ENCODE assay signal across 12 cellular contexts in genomic region chr3:197525706-197526105, GRCh38. TPM values are rescaled to one million over a fixed set of nuclear protein-coding genes. Genes with fewer than 3 reads are reported as not detected.
DNase-seq lines count a peak whose midpoint lies in the region; ATAC-seq and TF ChIP-seq lines count a peak whose summit lies in the region.
"Had no signal": no experiment of that assay in that cellular context is flagged by ENCODE, and none has a peak within 500 bp of the region (broad histone marks: within the 10 kb centered on the region; RNA-seq: fewer than 3 reads in every experiment).

No MANE protein-coding gene starts in this region.

- DNase-seq in activated CD4-positive, alpha-beta T cell treated with anti-CD3 and anti-CD28 coated beads, Interleukin-2, amount 10 ng/mL, durations not matched to agents 7 days and 5 days = no peak
- DNase-seq in activated CD4-positive, alpha-beta T cell treated with anti-CD3 and anti-CD28 coated beads for 1 hour = no peak
- peak; percentile 53 for DNase-seq in PC-3
- DNase-seq in endodermal cell = peak; percentile 52
- DNase-seq in retinal pigment epithelial cell (ENCODE audit: low read depth) = no peak
- no peak for DNase-seq in naive thymus-derived CD4-positive, alpha-beta T cell
- no peak for DNase-seq in Ammon's horn (ENCODE audit: low spot score)
- DNase-seq: activated naive CD4-positive, alpha-beta T cell; AML-193; effector CD4-positive, alpha-beta T cell; uterus had no signal

- TF ChIP-seq CTCF in PC-3 (conservative IDR thresholded peaks at IDR 0.05; ENCODE audit: low read depth, low read length) = peak; percentile 76
- TF ChIP-seq CTCF in endodermal cell (conservative IDR thresholded peaks at IDR 0.05) = peak; percentile 40
- TF ChIP-seq CTCF in retinal pigment epithelial cell (conservative IDR thresholded peaks at IDR 0.05; ENCODE audit: low read depth, low read length) = peak; percentile 53
- no peak for TF ChIP-seq CTCF in gastroesophageal sphincter (IDR thresholded peaks at IDR 0.05)

- H3K4me1 ChIP-seq in PC-3 (ENCODE audit: insufficient read depth, low read length) = peaks cover 8% of the 10 kb centered on the region
- H3K4me1 ChIP-seq in endodermal cell (ENCODE audit: control insufficient read depth, insufficient read depth, low read length) = peaks cover 7% of the 10 kb centered on the region
- H3K4me1 ChIP-seq in naive thymus-derived CD4-positive, alpha-beta T cell (ENCODE audit: control insufficient read depth in 2 of 2, insufficient read depth in 2 of 2, low read length in 2 of 2) = no peaks in the 10 kb centered on the region
- H3K4me1 ChIP-seq in gastroesophageal sphincter = no peaks in the 10 kb centered on the region
- H3K4me1 ChIP-seq: uterus had no signal

- H3F3A ChIP-seq in PC-3 (ENCODE audit: low read length, unreplicated experiment) = no peaks in the 10 kb centered on the region

- H3K27me3 ChIP-seq in PC-3 (ENCODE audit: low read length) = no peaks in the 10 kb centered on the region
- peaks cover 11% of the 10 kb centered on the region for H3K27me3 ChIP-seq in endodermal cell (ENCODE audit: control insufficient read depth, insufficient read depth, low read length, poor library complexity, severe bottlenecking)
- no peaks in the 10 kb centered on the region for H3K27me3 ChIP-seq in naive thymus-derived CD4-positive, alpha-beta T cell (ENCODE audit: control insufficient read depth in 2 of 2, insufficient read depth in 2 of 2, low read length in 2 of 2)
- H3K27me3 ChIP-seq in gastroesophageal sphincter = no peaks in the 10 kb centered on the region
- H3K27me3 ChIP-seq: uterus had no signal

- H3K4me3 Mint-ChIP-seq in activated CD4-positive, alpha-beta T cell treated with anti-CD3 and anti-CD28 coated beads, Interleukin-2, amount 10 ng/mL, durations not matched to agents 7 days and 5 days = no peak overlapping the region
- no peak overlapping the region for H3K4me3 Mint-ChIP-seq in endodermal cell
- H3K4me3 Mint-ChIP-seq in naive thymus-derived CD4-positive, alpha-beta T cell = no peak overlapping the region

- H3K9me2 ChIP-seq in PC-3 (replicated peaks; ENCODE audit: low read length) = no peaks in the 10 kb centered on the region

- no peaks in the 10 kb centered on the region for H3K4me1 Mint-ChIP-seq in activated CD4-positive, alpha-beta T cell treated with anti-CD3 and anti-CD28 coated beads, Interleukin-2, amount 10 ng/mL, durations not matched to agents 7 days and 5 days
- H3K4me1 Mint-ChIP-seq in endodermal cell = peaks cover 33% of the 10 kb centered on the region
- peaks cover 0 to 11% (median 0%) of the 10 kb centered on the region in 7 donors for H3K4me1 Mint-ChIP-seq in naive thymus-derived CD4-positive, alpha-beta T cell

- H3K4me3 ChIP-seq in PC-3 (ENCODE audit: low read length) (no peak overlapping the region), endodermal cell (ENCODE audit: low read length) (no peak overlapping the region), retinal pigment epithelial cell (ENCODE audit: low read length) (no peak overlapping the region), gastroesophageal sphincter (no peak overlapping the region)
- no peak overlapping the region for H3K4me3 ChIP-seq in naive thymus-derived CD4-positive, alpha-beta T cell (ENCODE audit: low read length)
- H3K4me3 ChIP-seq: uterus had no signal

- no peaks in the 10 kb centered on the region for H4K20me1 ChIP-seq in PC-3 (ENCODE audit: low read length)

- H3K9ac ChIP-seq in PC-3 (ENCODE audit: low read length) (no peak overlapping the region), endodermal cell (ENCODE audit: extremely low read depth, low read length, poor library complexity, severe bottlenecking) (no peak overlapping the region)

- H3K27ac ChIP-seq in PC-3 (ENCODE audit: low read length) (no peak overlapping the region), endodermal cell (ENCODE audit: low read depth, low read length) (no peak overlapping the region), gastroesophageal sphincter (no peak overlapping the region)
- H3K27ac ChIP-seq in naive thymus-derived CD4-positive, alpha-beta T cell (ENCODE audit: low read depth, low read length) = no peak overlapping the region
- H3K27ac ChIP-seq: uterus had no signal

- H3K9me3 Mint-ChIP-seq in activated CD4-positive, alpha-beta T cell treated with anti-CD3 and anti-CD28 coated beads, Interleukin-2, amount 10 ng/mL, durations not matched to agents 7 days and 5 days = no peaks in the 10 kb centered on the region
- no peaks in the 10 kb centered on the region for H3K9me3 Mint-ChIP-seq in endodermal cell
- no peaks in the 10 kb centered on the region for H3K9me3 Mint-ChIP-seq in naive thymus-derived CD4-positive, alpha-beta T cell

- 90 to 92% methylated on average over 5 of the region's 5 CpGs for WGBS in endodermal cell (ENCODE audit: insufficient coverage in 1 of 2, insufficient read length in 1 of 2), 2 experiments
- WGBS in gastroesophageal sphincter (ENCODE audit: low coverage in 1 of 2), 2 donors = 87% methylated on average over 5 of the region's 5 CpGs; no CpG with 5 or more reads in 1 of the 2 donors

- H2AFZ ChIP-seq in PC-3 (ENCODE audit: low read length) = no peak overlapping the region

- peak overlapping the region; percentile 10 for H3K27ac Mint-ChIP-seq in activated CD4-positive, alpha-beta T cell treated with anti-CD3 and anti-CD28 coated beads, Interleukin-2, amount 10 ng/mL, durations not matched to agents 7 days and 5 days
- H3K27ac Mint-ChIP-seq in endodermal cell = no peak overlapping the region
- peak overlapping the region in 1 of 9 donors; percentile 66 for H3K27ac Mint-ChIP-seq in naive thymus-derived CD4-positive, alpha-beta T cell

- CTCF ChIA-PET in activated CD4-positive, alpha-beta T cell treated with anti-CD3 and anti-CD28 coated beads, Interleukin-2, amount 10 ng/mL, durations not matched to agents 7 days and 5 days (lab: Charles Lee) = interaction anchor here (0.8 to 1.4 kb wide), 3 partner anchors 12 to 74 kb away, joined by 3 read pairs; no protein-coding TSS in a partner anchor
- CTCF ChIA-PET in PC-3 (lab: Charles Lee) = no interaction called here
- CTCF ChIA-PET in naive thymus-derived CD4-positive, alpha-beta T cell (lab: Charles Lee) = interaction anchor here (0.6 kb wide), 1 partner anchor 99 kb away, joined by 4 read pairs; no protein-coding TSS in a partner anchor

- BruUV-seq in PC-3 (replicated peaks; lab: Mats Ljungman, UMichigan) = no TSS peak

- TF ChIP-seq EP300 in gastroesophageal sphincter (IDR thresholded peaks at IDR 0.05) = no peak

- H3K36me3 Mint-ChIP-seq in activated CD4-positive, alpha-beta T cell treated with anti-CD3 and anti-CD28 coated beads, Interleukin-2, amount 10 ng/mL, durations not matched to agents 7 days and 5 days (ENCODE audit: low read depth) = peaks cover 31% of the 10 kb centered on the region
- peaks cover 47% of the 10 kb centered on the region for H3K36me3 Mint-ChIP-seq in endodermal cell (ENCODE audit: low read depth)
- peaks cover 12 to 51% (median 27%) of the 10 kb centered on the region in 5 donors for H3K36me3 Mint-ChIP-seq in naive thymus-derived CD4-positive, alpha-beta T cell

- TF ChIP-seq POLR2A in gastroesophageal sphincter (IDR thresholded peaks at IDR 0.05) = no peak

- intact Hi-C loops in PC-3 (cut with micrococcal nuclease) = no loop called here
- intact Hi-C loops in naive thymus-derived CD4-positive, alpha-beta T cell (cut with micrococcal nuclease) = no loop called here

- H3K79me2 ChIP-seq in PC-3 (ENCODE audit: low read length) = no peaks in the 10 kb centered on the region

- ATAC-seq in PC-3 = peak; percentile 72
- no peak for ATAC-seq in naive thymus-derived CD4-positive, alpha-beta T cell
- ATAC-seq in gastroesophageal sphincter = no peak

- H3K36me3 ChIP-seq in PC-3 (ENCODE audit: low read depth, low read length) (0 out of 2 replicates have a peak, but pooled peaks cover 2% of the 10 kb centered on the region), endodermal cell (ENCODE audit: control insufficient read depth, insufficient read depth, low read length) (no peaks in the 10 kb centered on the region), gastroesophageal sphincter (peaks cover 0 to 75% of the 10 kb centered on the region in 2 donors)
- peaks cover 0 to 80% (median 4%) of the 10 kb centered on the region in 3 experiments for H3K36me3 ChIP-seq in naive thymus-derived CD4-positive, alpha-beta T cell (ENCODE audit: control insufficient read depth in 2 of 3, insufficient read depth in 3 of 3, low read length in 3 of 3)
- H3K36me3 ChIP-seq: uterus had no signal

- H3K4me2 ChIP-seq in PC-3 (ENCODE audit: low read length) = no peak overlapping the region

- H3K27me3 Mint-ChIP-seq in activated CD4-positive, alpha-beta T cell treated with anti-CD3 and anti-CD28 coated beads, Interleukin-2, amount 10 ng/mL, durations not matched to agents 7 days and 5 days = no peaks in the 10 kb centered on the region
- H3K27me3 Mint-ChIP-seq in endodermal cell (ENCODE audit: insufficient read depth) = peaks cover 3% of the 10 kb centered on the region
- no peaks in the 10 kb centered on the region for H3K27me3 Mint-ChIP-seq in naive thymus-derived CD4-positive, alpha-beta T cell

- POLR2A ChIA-PET in activated CD4-positive, alpha-beta T cell treated with anti-CD3 and anti-CD28 coated beads, Interleukin-2, amount 10 ng/mL, durations not matched to agents 7 days and 5 days (lab: Charles Lee) = no interaction called here
- POLR2A ChIA-PET in PC-3 (lab: Charles Lee; ENCODE audit: unreplicated experiment) = no interaction called here
- POLR2A ChIA-PET in naive thymus-derived CD4-positive, alpha-beta T cell (lab: Charles Lee) = no interaction called here

- H3K9me3 ChIP-seq in PC-3 (ENCODE audit: low read length) (no peaks in the 10 kb centered on the region), endodermal cell (ENCODE audit: control insufficient read depth, low read length) (no peaks in the 10 kb centered on the region), gastroesophageal sphincter (no peaks in the 10 kb centered on the region)
- no peaks in the 10 kb centered on the region for H3K9me3 ChIP-seq in naive thymus-derived CD4-positive, alpha-beta T cell (ENCODE audit: control insufficient read depth in 2 of 3, low read length in 3 of 3)
- H3K9me3 ChIP-seq: uterus had no signal

RNA-seq across cellular contexts. Expression of gene BDH1, which starts 30.1 kb away (rescaled TPM):
- 10 to 100 TPM; 53.6 to 58.7 TPM for total RNA-seq in activated CD4-positive, alpha-beta T cell treated with anti-CD3 and anti-CD28 coated beads, Interleukin-2, amount 10 ng/mL, durations not matched to agents 7 days and 5 days
- total RNA-seq in PC-3 (2014; rRNA removed) (10.6 and 14.1 TPM in 2 replicates), endodermal cell (10 to 100 TPM; 32.5 to 49.0 TPM), gastroesophageal sphincter (10 to 100 TPM in 2 of 4 donors, 1 to 10 TPM in 2; 8.6 to 16.2 (median 12.3) TPM)
- 11.3 TPM for polyA plus RNA-seq in endodermal cell (2013, experiment 1 of 2)
- 8.7 TPM for polyA plus RNA-seq in endodermal cell (2013, experiment 2 of 2)
- total RNA-seq in naive thymus-derived CD4-positive, alpha-beta T cell = 100 to 1,000 TPM in 1 of 5 experiments, 10 to 100 TPM in 4; 31.3 to 105 (median 73.9) TPM
- polyA plus RNA-seq in naive thymus-derived CD4-positive, alpha-beta T cell = 10 to 100 TPM; 32.6 to 39.5 TPM

Comparison
In these comparisons a context has a peak if more than half of its experiments do, and no peak if none do; other contexts are left out.
1. DNase-seq: peak in PC-3 (single experiment) and endodermal cell (single experiment); none in activated CD4-positive, alpha-beta T cell treated with anti-CD3 and anti-CD28 coated beads, Interleukin-2, amount 10 ng/mL, durations not matched to agents 7 days and 5 days (single experiment), activated CD4-positive, alpha-beta T cell treated with anti-CD3 and anti-CD28 coated beads for 1 hour (single experiment), retinal pigment epithelial cell (single experiment), naive thymus-derived CD4-positive, alpha-beta T cell (0 of 9) and Ammon's horn (single experiment).
2. CTCF ChIP-seq: peak in PC-3 (single experiment), endodermal cell (single experiment) and retinal pigment epithelial cell (single experiment); none in gastroesophageal sphincter (0 of 4).